ENCODE assay signal across 14 cellular contexts in genomic region chr12:76250256-76250655, GRCh38.
"Had no signal": no experiment of that assay in that cellular context is flagged by ENCODE, and none has a peak within 500 bp of the region (broad histone marks: within the 10 kb centered on the region; RNA-seq: fewer than 3 reads in every experiment).

No MANE protein-coding gene starts in this region.

- ATAC-seq: left colon; natural killer cell treated with Interleukin-12 subunit alpha and Interleukin-12 subunit beta and Interleukin-15 and Interleukin-18, amount 100 ng/mL, for 72 hours; psoas muscle; right lobe of liver; stimulated activated naive CD8-positive, alpha-beta T cell treated with anti-CD3 and anti-CD28 coated beads, Interleukin-15, Interleukin-2, amounts not matched to agents 100 U/mL and 50 U/mL, for 24 hours had no signal

- H3K4me1 Mint-ChIP-seq: activated naive CD4-positive, alpha-beta T cell treated with anti-CD3 and anti-CD28 coated beads, Interleukin-2, amount 50 U/mL, for 24 hours had no signal

- H3K4me1 ChIP-seq: psoas muscle, suprapubic skin had no signal

- H3K36me3 Mint-ChIP-seq: activated naive CD4-positive, alpha-beta T cell treated with anti-CD3 and anti-CD28 coated beads, Interleukin-2, amount 50 U/mL, for 24 hours; brain; natural killer cell treated with Interleukin-12 subunit alpha and Interleukin-12 subunit beta and Interleukin-15 and Interleukin-18, amount 100 ng/mL, for 72 hours; type B pancreatic cell had no signal

- H3K27ac Mint-ChIP-seq: activated naive CD4-positive, alpha-beta T cell treated with anti-CD3 and anti-CD28 coated beads, Interleukin-2, amount 50 U/mL, for 24 hours; brain; dendritic cell treated with granulocyte-macrophage colony-stimulating factor and Interleukin-4, amounts not matched to agents 40 ng/mL and 50 ng/mL, for 4 days; natural killer cell treated with Interleukin-12 subunit alpha and Interleukin-12 subunit beta and Interleukin-15 and Interleukin-18, amount 100 ng/mL, for 72 hours; type B pancreatic cell had no signal

- H3K9me3 Mint-ChIP-seq: activated naive CD4-positive, alpha-beta T cell treated with anti-CD3 and anti-CD28 coated beads, Interleukin-2, amount 50 U/mL, for 24 hours; brain; dendritic cell treated with granulocyte-macrophage colony-stimulating factor and Interleukin-4, amounts not matched to agents 40 ng/mL and 50 ng/mL, for 4 days; natural killer cell treated with Interleukin-12 subunit alpha and Interleukin-12 subunit beta and Interleukin-15 and Interleukin-18, amount 100 ng/mL, for 72 hours; type B pancreatic cell had no signal

- DNase-seq: activated effector memory CD4-positive, alpha-beta T cell treated with Interleukin-2 at 50 U/mL for 16 hours; activated T-cell treated with anti-CD3 and anti-CD28 coated beads, Interleukin-2, amount 50 U/mL, for 1 hour; amniotic stem cell; left colon; psoas muscle; right lobe of liver; stimulated activated CD4-positive, alpha-beta T cell treated with anti-CD3 and anti-CD28 coated beads, Interleukin-2, amount 100 ng/mL, for 24 hours; stimulated activated naive CD8-positive, alpha-beta T cell treated with anti-CD3 and anti-CD28 coated beads, Interleukin-15, Interleukin-2, amounts not matched to agents 100 U/mL and 50 U/mL, for 24 hours had no signal

- H3K4me3 ChIP-seq: psoas muscle, right lobe of liver, suprapubic skin had no signal

- H3K27me3 Mint-ChIP-seq: brain, type B pancreatic cell had no signal

- H3K27me3 ChIP-seq: right lobe of liver, suprapubic skin had no signal

- H3K4me3 Mint-ChIP-seq: activated naive CD4-positive, alpha-beta T cell treated with anti-CD3 and anti-CD28 coated beads, Interleukin-2, amount 50 U/mL, for 24 hours; brain; dendritic cell treated with granulocyte-macrophage colony-stimulating factor and Interleukin-4, amounts not matched to agents 40 ng/mL and 50 ng/mL, for 4 days; natural killer cell treated with Interleukin-12 subunit alpha and Interleukin-12 subunit beta and Interleukin-15 and Interleukin-18, amount 100 ng/mL, for 72 hours; type B pancreatic cell had no signal

- H3K9me3 ChIP-seq: psoas muscle, right lobe of liver, suprapubic skin had no signal

- H3K36me3 ChIP-seq: right lobe of liver, suprapubic skin had no signal

- H3K27ac ChIP-seq: psoas muscle, right lobe of liver, suprapubic skin had no signal
